Comparison of ENCODE assay signal across 8 cellular contexts in the genomic region with DNA sequence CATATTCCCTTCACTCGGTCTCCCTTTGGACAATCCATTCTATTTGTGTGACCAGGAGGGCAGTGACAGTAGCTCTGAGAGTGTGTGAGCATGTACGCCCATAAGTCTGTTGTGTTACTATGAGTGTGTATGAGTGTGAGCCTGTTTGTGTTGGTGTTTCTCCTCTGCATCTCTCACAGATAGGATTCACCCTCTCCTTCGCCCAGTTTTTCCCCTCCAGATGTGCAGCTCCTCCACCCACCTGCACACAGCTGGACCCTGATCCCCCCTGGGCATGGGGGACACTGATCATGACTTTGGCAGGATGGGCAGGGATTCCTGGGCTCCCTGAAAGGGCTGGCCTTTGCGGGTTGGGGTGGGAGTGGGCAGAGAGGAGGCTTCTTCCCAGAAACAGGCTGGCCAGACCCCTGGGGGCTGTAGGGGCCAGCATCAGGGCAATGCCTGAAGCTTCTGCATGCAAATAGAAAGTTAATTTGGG. TPM values are rescaled to one million over a fixed set of nuclear protein-coding genes. Genes with fewer than 3 reads are reported as not detected.
A peak's percentile ranks its signal among the peaks of the same experiment; 100 is the strongest.
DNase-seq lines count a peak whose midpoint lies in the region; ATAC-seq and TF ChIP-seq lines count a peak whose summit lies in the region.

No MANE protein-coding gene starts in this region.

- H3K4me2 ChIP-seq in smooth muscle cell, result peak overlapping the region; percentile 91

- peak overlapping the region; percentile 48 for H3K4me3 Mint-ChIP-seq in activated T-helper 1 cell treated with anti-CD3 and anti-CD28 coated beads, Interleukin-12 subunit alpha, Interleukin-12 subunit beta, Interleukin-2, Interleukin-4 antibody, amounts not matched to agents 30 ng/mL and 10 ng/mL and 1 ng/mL, durations not matched to agents 14 hours and 24 hours and 36 hours

- no peaks in the 10 kb centered on the region for H3K36me3 Mint-ChIP-seq in activated T-helper 1 cell treated with anti-CD3 and anti-CD28 coated beads, Interleukin-12 subunit alpha, Interleukin-12 subunit beta, Interleukin-2, Interleukin-4 antibody, amounts not matched to agents 30 ng/mL and 10 ng/mL and 1 ng/mL, durations not matched to agents 14 hours and 24 hours and 36 hours (ENCODE audit: low read depth)

- peaks cover 27% of the 10 kb centered on the region for H3F3A ChIP-seq in smooth muscle cell (ENCODE audit: low read depth)

- WGBS in iPS DF 6.9 (ENCODE audit: insufficient coverage, insufficient read length), result no CpG with 5 or more reads among the region's 4 CpGs
- 25% methylated on average over 4 of the region's 4 CpGs for WGBS in smooth muscle cell (ENCODE audit: low lambda C conversion rate)

- H3K9ac ChIP-seq in smooth muscle cell (ENCODE audit: low read depth), result peak overlapping the region; percentile 89

- H3K9me3 Mint-ChIP-seq in activated T-helper 1 cell treated with anti-CD3 and anti-CD28 coated beads, Interleukin-12 subunit alpha, Interleukin-12 subunit beta, Interleukin-2, Interleukin-4 antibody, amounts not matched to agents 30 ng/mL and 10 ng/mL and 1 ng/mL, durations not matched to agents 14 hours and 24 hours and 36 hours, result no peaks in the 10 kb centered on the region

- H3K4me1 Mint-ChIP-seq in activated T-helper 1 cell treated with anti-CD3 and anti-CD28 coated beads, Interleukin-12 subunit alpha, Interleukin-12 subunit beta, Interleukin-2, Interleukin-4 antibody, amounts not matched to agents 30 ng/mL and 10 ng/mL and 1 ng/mL, durations not matched to agents 14 hours and 24 hours and 36 hours (ENCODE audit: low read depth), result peaks cover 11% of the 10 kb centered on the region

- H4K20me1 ChIP-seq in smooth muscle cell (ENCODE audit: low read depth), result peaks cover 42% of the 10 kb centered on the region

- no peak for TF ChIP-seq CTCF in HFF-Myc (IDR thresholded peaks at IDR 0.05; ENCODE audit: low read depth, low read length, missing control alignments)
- TF ChIP-seq CTCF in smooth muscle cell (IDR thresholded peaks at IDR 0.05; ENCODE audit: borderline replicate concordance, insufficient read depth, poor library complexity, severe bottlenecking), result no peak

- H3K4me1 ChIP-seq in iPS DF 6.9 (ENCODE audit: control insufficient read depth, insufficient read depth, low read length) (peaks cover 6% of the 10 kb centered on the region; the same call in 1 of the 2 replicates), smooth muscle cell (ENCODE audit: low read depth) (peaks cover 34% of the 10 kb centered on the region)

- H3K4me3 ChIP-seq in HFF-Myc (replicated peaks; ENCODE audit: low read depth, low read length) (peak overlapping the region; percentile 47), iPS DF 6.9 (ENCODE audit: low read length) (peak overlapping the region; percentile 52; the same call in 1 of the 2 replicates), smooth muscle cell (peak overlapping the region; percentile 72)

- H3K27ac Mint-ChIP-seq in activated T-helper 1 cell treated with anti-CD3 and anti-CD28 coated beads, Interleukin-12 subunit alpha, Interleukin-12 subunit beta, Interleukin-2, Interleukin-4 antibody, amounts not matched to agents 30 ng/mL and 10 ng/mL and 1 ng/mL, durations not matched to agents 14 hours and 24 hours and 36 hours, result no peak overlapping the region

- peaks cover 17% of the 10 kb centered on the region for H3K27me3 Mint-ChIP-seq in activated T-helper 1 cell treated with anti-CD3 and anti-CD28 coated beads, Interleukin-12 subunit alpha, Interleukin-12 subunit beta, Interleukin-2, Interleukin-4 antibody, amounts not matched to agents 30 ng/mL and 10 ng/mL and 1 ng/mL, durations not matched to agents 14 hours and 24 hours and 36 hours (ENCODE audit: insufficient read depth)

- no peak for DNase-seq in HFF-Myc (ENCODE audit: extremely low read depth, low read depth)
- DNase-seq in activated T-helper 1 cell treated with anti-CD3 and anti-CD28 coated beads, Interleukin-12 subunit alpha, Interleukin-12 subunit beta, Interleukin-2, Interleukin-4 antibody, amounts not matched to agents 30 ng/mL and 10 ng/mL and 1 ng/mL, durations not matched to agents 14 hours and 24 hours and 36 hours (ENCODE audit: low spot score), result no peak
- DNase-seq in iPS DF 6.9 (ENCODE audit: low read depth, low spot score), result no peak
- DNase-seq in smooth muscle cell (lab: John Stamatoyannopoulos, UW; ENCODE audit: unreplicated experiment), result no peak
- DNase-seq in activated CD4-positive, alpha-beta T cell treated with anti-CD3 and anti-CD28 coated beads, Interleukin-2, amount 50 U/mL, for 48 hours, result no peak
- no peak for DNase-seq in SKM-1 (lab: John Stamatoyannopoulos, UW; ENCODE audit: unreplicated experiment)

- intact Hi-C loops in activated T-helper 1 cell treated with anti-CD3 and anti-CD28 coated beads, Interleukin-12 subunit alpha, Interleukin-12 subunit beta, Interleukin-2, Interleukin-4 antibody, amounts not matched to agents 30 ng/mL and 10 ng/mL and 1 ng/mL, durations not matched to agents 14 hours and 24 hours and 36 hours (cut with micrococcal nuclease), result no loop called here

- H3K36me3 ChIP-seq in iPS DF 6.9 (ENCODE audit: control insufficient read depth, insufficient read depth, low read length), result no peaks in the 10 kb centered on the region
- no peaks in the 10 kb centered on the region for H3K36me3 ChIP-seq in smooth muscle cell (ENCODE audit: low read depth)

- ATAC-seq in GM19324 (IDR thresholded peaks at IDR 0.05; ENCODE audit: low FRiP score, unreplicated experiment), result no peak
- ATAC-seq in HG03280 (IDR thresholded peaks at IDR 0.05; ENCODE audit: unreplicated experiment), result no peak

- H2AFZ ChIP-seq in smooth muscle cell (ENCODE audit: low read depth), result no peak overlapping the region

- H3K27ac ChIP-seq in iPS DF 6.9 (ENCODE audit: low read length), result no peak overlapping the region
- H3K27ac ChIP-seq in smooth muscle cell (ENCODE audit: low read depth), result peak overlapping the region; percentile 99

- H3K9me3 ChIP-seq in iPS DF 6.9 (ENCODE audit: control insufficient read depth, insufficient read depth, low read length), result no peaks in the 10 kb centered on the region
- H3K9me3 ChIP-seq in smooth muscle cell (replicated peaks; ENCODE audit: low read depth), result no peaks in the 10 kb centered on the region

- H3K79me2 ChIP-seq in smooth muscle cell (ENCODE audit: low read depth), result peaks cover 26% of the 10 kb centered on the region

- no peaks in the 10 kb centered on the region for H3K27me3 ChIP-seq in iPS DF 6.9 (ENCODE audit: control insufficient read depth, insufficient read depth, low read length)
- H3K27me3 ChIP-seq in smooth muscle cell (ENCODE audit: low read depth), result no peaks in the 10 kb centered on the region

RNA-seq across cellular contexts. Expression of gene PHLDB1, which starts 14.5 kb away (rescaled TPM):
- 0.86 and 1.4 TPM in 2 replicates for total RNA-seq in activated T-helper 1 cell treated with anti-CD3 and anti-CD28 coated beads, Interleukin-12 subunit alpha, Interleukin-12 subunit beta, Interleukin-2, Interleukin-4 antibody, amounts not matched to agents 30 ng/mL and 10 ng/mL and 1 ng/mL, durations not matched to agents 14 hours and 24 hours and 36 hours
- 89.0 and 112 TPM in 2 replicates for total RNA-seq in smooth muscle cell
- 86.0 and 103 TPM in 2 replicates for polyA plus RNA-seq in smooth muscle cell

RNA-seq across cellular contexts. Expression of gene ARCN1, which starts 49.7 kb away (rescaled TPM):
- total RNA-seq in activated T-helper 1 cell treated with anti-CD3 and anti-CD28 coated beads, Interleukin-12 subunit alpha, Interleukin-12 subunit beta, Interleukin-2, Interleukin-4 antibody, amounts not matched to agents 30 ng/mL and 10 ng/mL and 1 ng/mL, durations not matched to agents 14 hours and 24 hours and 36 hours, result 162 and 165 TPM in 2 replicates
- 314 and 331 TPM in 2 replicates for total RNA-seq in smooth muscle cell
- 228 and 285 TPM in 2 replicates for polyA plus RNA-seq in smooth muscle cell

RNA-seq across cellular contexts. Expression of gene IFT46, which starts 56.2 kb away (rescaled TPM):
- 17.7 and 18.4 TPM in 2 replicates for total RNA-seq in activated T-helper 1 cell treated with anti-CD3 and anti-CD28 coated beads, Interleukin-12 subunit alpha, Interleukin-12 subunit beta, Interleukin-2, Interleukin-4 antibody, amounts not matched to agents 30 ng/mL and 10 ng/mL and 1 ng/mL, durations not matched to agents 14 hours and 24 hours and 36 hours
- 31.6 and 52.3 TPM in 2 replicates for total RNA-seq in smooth muscle cell
- polyA plus RNA-seq in smooth muscle cell, result 11.9 and 12.8 TPM in 2 replicates

RNA-seq across cellular contexts. Expression of gene TREH, which starts 57.5 kb away (rescaled TPM):
- not detected in 2 replicates for total RNA-seq in activated T-helper 1 cell treated with anti-CD3 and anti-CD28 coated beads, Interleukin-12 subunit alpha, Interleukin-12 subunit beta, Interleukin-2, Interleukin-4 antibody, amounts not matched to agents 30 ng/mL and 10 ng/mL and 1 ng/mL, durations not matched to agents 14 hours and 24 hours and 36 hours
- not detected in 2 replicates for total RNA-seq in smooth muscle cell
- polyA plus RNA-seq in smooth muscle cell, result 0.49 and 0.96 TPM in 2 replicates

Comparison
In these comparisons a context has a peak if more than half of its experiments do, and no peak if none do; other contexts are left out.
1. RNA of gene PHLDB1, which starts 14.5 kb away (total RNA-seq): 89.0 to 112 TPM in smooth muscle cell; 0.86 to 1.4 TPM in activated T-helper 1 cell treated with anti-CD3 and anti-CD28 coated beads, Interleukin-12 subunit alpha, Interleukin-12 subunit beta, Interleukin-2, Interleukin-4 antibody, amounts not matched to agents 30 ng/mL and 10 ng/mL and 1 ng/mL, durations not matched to agents 14 hours and 24 hours and 36 hours; every median in the first group is over 10 times any median in the second.
2. Peak in every context shown above with its lines, with median percentiles within 50 percentile points of each other: H3K4me3 ChIP-seq.